ENCODE assay signal across 11 cellular contexts in the genomic region with DNA sequence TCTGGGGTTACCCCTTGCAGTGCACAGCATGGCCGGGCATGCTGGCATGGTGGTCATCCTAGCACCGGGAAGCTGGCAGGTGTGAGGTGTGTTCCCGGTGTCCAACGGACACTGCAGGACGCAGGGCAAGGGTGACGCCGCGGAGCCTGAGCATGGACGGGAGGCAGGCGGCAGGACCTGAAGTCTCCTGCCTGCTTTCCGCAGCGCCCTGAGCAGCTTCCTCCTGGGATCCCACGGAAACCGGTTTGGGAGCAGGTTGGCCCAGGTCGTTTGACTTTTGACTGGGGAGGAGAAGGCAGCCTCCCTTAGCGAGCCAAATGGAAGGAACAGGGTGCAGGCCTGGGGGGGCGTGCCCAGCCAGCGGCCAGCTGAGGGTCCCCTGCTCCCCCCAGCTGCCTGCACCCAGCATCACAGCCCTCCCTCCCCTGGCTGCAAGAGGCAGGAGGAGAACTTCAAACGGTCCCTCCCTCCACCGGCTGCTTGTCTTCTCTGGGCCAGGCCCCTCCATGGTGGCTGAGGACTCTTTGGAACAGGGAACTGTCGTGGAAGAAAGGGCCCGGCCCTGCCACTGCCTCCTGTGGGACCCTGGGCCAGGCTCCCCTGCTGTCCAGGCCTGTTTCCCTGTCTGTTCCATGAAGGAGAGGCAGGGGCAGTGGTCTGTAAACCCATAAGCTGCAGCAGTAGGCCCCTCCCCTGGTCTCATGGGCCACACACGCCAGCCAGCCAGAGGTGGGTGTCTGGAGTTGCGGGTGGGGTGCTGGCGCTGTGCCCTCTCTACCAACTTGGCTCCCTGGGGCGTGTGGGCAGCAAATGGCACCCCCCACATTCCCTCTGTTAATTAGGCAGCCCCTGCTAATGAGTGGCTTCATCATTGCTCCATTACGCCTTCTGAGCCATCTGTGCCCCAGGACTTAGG. TPM values are rescaled to one million over a fixed set of nuclear protein-coding genes. Genes with fewer than 3 reads are reported as not detected.
DNase-seq lines count a peak whose midpoint lies in the region; ATAC-seq and TF ChIP-seq lines count a peak whose summit lies in the region.
"Had no signal": no experiment of that assay in that cellular context is flagged by ENCODE, and none has a peak within 500 bp of the region (broad histone marks: within the 10 kb centered on the region; RNA-seq: fewer than 3 reads in every experiment).

No MANE protein-coding gene starts in this region.

- peaks cover 29% of the 10 kb centered on the region for H3K4me1 ChIP-seq in hepatocyte (ENCODE audit: insufficient read depth)

- peaks cover 43% of the 10 kb centered on the region for H3K79me2 ChIP-seq in hepatocyte

- H4K20me1 ChIP-seq in hepatocyte (ENCODE audit: insufficient read depth, poor library complexity, severe bottlenecking) = no peaks in the 10 kb centered on the region

- no peak for TF ChIP-seq CTCF in hepatocyte (IDR thresholded peaks at IDR 0.05; ENCODE audit: poor library complexity)

- no peaks in the 10 kb centered on the region for H3K36me3 ChIP-seq in hepatocyte (replicated peaks; ENCODE audit: insufficient read depth, low read depth)
- H3K36me3 ChIP-seq: SJSA1 had no signal

- intact Hi-C loops in sciatic nerve (cut with DNase I) = no loop called here

- no peaks in the 10 kb centered on the region for H3K9me2 ChIP-seq in hepatocyte (replicated peaks; ENCODE audit: insufficient read depth)

- no peak overlapping the region for H2AFZ ChIP-seq in hepatocyte

- no peak for ATAC-seq in sciatic nerve
- no peak for ATAC-seq in HG02798 (IDR thresholded peaks at IDR 0.05; ENCODE audit: poor library complexity, unreplicated experiment)

- DNase-seq in DMS53 treated with DMSO at 0.1 percent for 48 hours (lab: John Stamatoyannopoulos, UW; ENCODE audit: unreplicated experiment) = peak; percentile 47
- DNase-seq in NCI-H524 (lab: John Stamatoyannopoulos, UW) = peak; percentile 44 to 74
- DNase-seq in hepatocyte (ENCODE audit: low spot score) = peak; percentile 63
- peak; percentile 47 for DNase-seq in sciatic nerve (ENCODE audit: low spot score)
- no peak for DNase-seq in HK-2 (ENCODE audit: unreplicated experiment)
- no peak for DNase-seq in cerebellar cortex (ENCODE audit: low spot score)
- DNase-seq in NCI-H2196 (lab: John Stamatoyannopoulos, UW; ENCODE audit: unreplicated experiment) = no peak
- DNase-seq: activated CD4-positive, alpha-beta T cell treated with anti-CD3 and anti-CD28 coated beads, Interleukin-2, amount 10 ng/mL, durations not matched to agents 7 days and 5 days; NCI-H187 treated with DMSO at 0.1 percent for 48 hours had no signal

- H3K4me3 ChIP-seq in hepatocyte = peak overlapping the region; percentile 3
- H3K4me3 ChIP-seq: SJSA1 had no signal

- no peaks in the 10 kb centered on the region for H3K9me3 ChIP-seq in hepatocyte (ENCODE audit: low read depth)
- H3K9me3 ChIP-seq: SJSA1 had no signal

- H3K27ac ChIP-seq in hepatocyte = peak overlapping the region; percentile 94
- H3K27ac ChIP-seq: SJSA1 had no signal

- H3K27me3 ChIP-seq in hepatocyte = no peaks in the 10 kb centered on the region
- H3K27me3 ChIP-seq: SJSA1 had no signal

- H3K4me2 ChIP-seq in hepatocyte = peak overlapping the region; percentile 84

- 63% methylated on average over 22 of the region's 27 CpGs for WGBS in hepatocyte (ENCODE audit: low lambda C conversion rate, missing lambda C conversion rate)

RNA-seq across cellular contexts. Expression of gene ADGRG1, which starts 7.9 kb away (rescaled TPM):
- 29.6 and 45.9 TPM in 2 replicates for total RNA-seq in hepatocyte
- 58.0 and 61.1 TPM in 2 replicates for polyA plus RNA-seq in hepatocyte
- 47.4 TPM for total RNA-seq in sciatic nerve

RNA-seq across cellular contexts. Expression of gene ADGRG3, which starts 47.5 kb away (rescaled TPM):
- total RNA-seq in hepatocyte (0.20 TPM in 1 of 2 replicates, not detected in the other), sciatic nerve (4.6 TPM)
- not detected in 2 replicates for polyA plus RNA-seq in hepatocyte
- total RNA-seq: activated CD4-positive, alpha-beta T cell treated with anti-CD3 and anti-CD28 coated beads, Interleukin-2, amount 10 ng/mL, durations not matched to agents 7 days and 5 days; SJSA1 had no signal

Comparison
In these comparisons a context has a peak if more than half of its experiments do, and no peak if none do; other contexts are left out.
1. DNase-seq: peak in DMS53 treated with DMSO at 0.1 percent for 48 hours (single experiment), NCI-H524 (2 of 2), hepatocyte (single experiment) and sciatic nerve (single experiment); none in HK-2 (single experiment), cerebellar cortex (single experiment) and NCI-H2196 (single experiment).